In genomic region chr10:103053659-103054581, GRCh38 we compare ENCODE assay signal across 8 cellular contexts.
DNase-seq lines count a peak whose midpoint lies in the region; ATAC-seq, FAIRE-seq and TF ChIP-seq lines count a peak whose summit lies in the region.

No MANE protein-coding gene starts in this region.

- H3K27me3 ChIP-seq in breast epithelium (no peaks in the 10 kb centered on the region), spleen (replicated peaks in 1 of 7) (no peaks in the 10 kb centered on the region)

- TF ChIP-seq CTCF in breast epithelium (IDR thresholded peaks at IDR 0.05) (peak in 2 of 3 donors; percentile 4 to 35), spleen (IDR thresholded peaks at IDR 0.05 in 8 of 11, conservative IDR thresholded peaks at IDR 0.05 in 3 of 11) (peak in 6 of 11 experiments; percentile 4 to 29 (median 20))

- H3K4me3 ChIP-seq in breast epithelium (peak overlapping the region; percentile 25 to 52 (median 32)), spleen (peak overlapping the region; percentile 8 to 51 (median 26))

- H3K9me3 ChIP-seq in breast epithelium (no peaks in the 10 kb centered on the region), spleen (no peaks in the 10 kb centered on the region)

- H3K36me3 ChIP-seq in breast epithelium (no peaks in the 10 kb centered on the region), spleen (peaks cover 0 to 40% (median 0%) of the 10 kb centered on the region in 6 donors)

- peak; percentile 73 for FAIRE-seq in TTC549 (lab: Jason Lieb, UNC)

- no peak for TF ChIP-seq POLR2A in breast epithelium (IDR thresholded peaks at IDR 0.05)
- TF ChIP-seq POLR2A in spleen (IDR thresholded peaks at IDR 0.05): no peak

- DNase-seq in AG20443 (ENCODE audit: low spot score): peak; percentile 86
- peak in 1 of 2 donors; percentile 29 for DNase-seq in breast epithelium (ENCODE audit: low spot score in 2 of 2)
- DNase-seq in iris pigment epithelial cell (ENCODE audit: low read depth): peak; percentile 90
- DNase-seq in spleen: peak; percentile 82
- no peak for DNase-seq in NCI-H2107 (lab: John Stamatoyannopoulos, UW)

- 29 to 45% (median 35%) methylated on average over 18 to 20 of the region's 20 CpGs for whole genome bisulfite sequencing in spleen, 5 donors

- ATAC-seq in GM19328 (IDR thresholded peaks at IDR 0.05; ENCODE audit: unreplicated experiment): peak; percentile 84
- peak; percentile 85 for ATAC-seq in HG03521 (IDR thresholded peaks at IDR 0.05; ENCODE audit: unreplicated experiment)

- H3K4me1 ChIP-seq in breast epithelium (no peaks in the 10 kb centered on the region), spleen (peaks cover 0 to 28% (median 17%) of the 10 kb centered on the region in 6 donors)

- H3K27ac ChIP-seq in breast epithelium: peak overlapping the region; percentile 6 to 42
- peak overlapping the region in 7 of 8 donors; percentile 16 to 67 (median 57) for H3K27ac ChIP-seq in spleen

- intact Hi-C loops in breast epithelium (cut with DNase I; ENCODE audit: low total_unique reads) (no loop called here), spleen (cut with DNase I; ENCODE audit: low total_unique reads) (no loop called here)
